In genomic region chrX:331145-331771, GRCh38 we compare ENCODE assay signal across 8 cellular contexts. TPM values are rescaled to one million over a fixed set of nuclear protein-coding genes. Genes with fewer than 3 reads are reported as not detected.
DNase-seq lines count a peak whose midpoint lies in the region; ATAC-seq and TF ChIP-seq lines count a peak whose summit lies in the region.

No MANE protein-coding gene starts in this region.

- DNase-seq in AG08395 (ENCODE audit: low spot score) (peak; percentile 54), mucosa of descending colon (peak in 2 of 3 donors; percentile 17 to 48), SKM-1 treated with dmso at 0.1 percent for 144 hours (lab: John Stamatoyannopoulos, UW; ENCODE audit: unreplicated experiment) (no peak), NCI-H1694 (lab: John Stamatoyannopoulos, UW) (no peak), NCI-H128 (lab: John Stamatoyannopoulos, UW; ENCODE audit: unreplicated experiment) (no peak), superior temporal gyrus (ENCODE audit: extremely low spot score) (no peak)
- no peak for DNase-seq in central memory CD8-positive, alpha-beta T cell (ENCODE audit: low spot score in 2 of 2)

- H3K27ac Mint-ChIP-seq in central memory CD8-positive, alpha-beta T cell (ENCODE audit: low read depth) = no peak overlapping the region

- H3K27me3 Mint-ChIP-seq in central memory CD8-positive, alpha-beta T cell = no peaks in the 10 kb centered on the region

- no peaks in the 10 kb centered on the region for H3K27me3 ChIP-seq in HUES48 (ENCODE audit: control insufficient read depth, insufficient read depth, low read length)

- H3K4me1 ChIP-seq in HUES48 (ENCODE audit: control insufficient read depth, insufficient read depth, low read length) = peaks cover 4% of the 10 kb centered on the region; the same call in 1 of the 2 replicates
- H3K4me1 ChIP-seq in mucosa of descending colon (ENCODE audit: low read depth) = peaks cover 5% of the 10 kb centered on the region

- no peaks in the 10 kb centered on the region for H3K36me3 Mint-ChIP-seq in central memory CD8-positive, alpha-beta T cell (ENCODE audit: insufficient read depth)

- intact Hi-C loops in mucosa of descending colon (cut with DNase I, micrococcal nuclease) = no loop called here

- peak; percentile 48 for ATAC-seq in central memory CD8-positive, alpha-beta T cell (replicated peaks; ENCODE audit: extremely low read depth, poor library complexity, severe bottlenecking)
- ATAC-seq in mucosa of descending colon = peak; percentile 52

- TF ChIP-seq CTCF in mucosa of descending colon (IDR thresholded peaks at IDR 0.05) = no peak

- H3K4me3 ChIP-seq in HUES48 (ENCODE audit: low read depth, low read length) = peak overlapping the region; percentile 52
- no peak overlapping the region for H3K4me3 ChIP-seq in mucosa of descending colon

- H3K4me3 Mint-ChIP-seq in central memory CD8-positive, alpha-beta T cell = peak overlapping the region; percentile 59

- H3K36me3 ChIP-seq in HUES48 (ENCODE audit: control insufficient read depth, insufficient read depth, low read length) (peaks cover 16% of the 10 kb centered on the region), mucosa of descending colon (ENCODE audit: low read depth) (no peaks in the 10 kb centered on the region)

- H3K9ac ChIP-seq in HUES48 (ENCODE audit: low read depth, low read length) = peak overlapping the region; percentile 22

- no peaks in the 10 kb centered on the region for H3K9me3 Mint-ChIP-seq in central memory CD8-positive, alpha-beta T cell

- peaks cover 11% of the 10 kb centered on the region for H3K4me1 Mint-ChIP-seq in central memory CD8-positive, alpha-beta T cell

- no peak overlapping the region for H3K27ac ChIP-seq in HUES48 (ENCODE audit: low read depth, low read length)

- H3K9me3 ChIP-seq in HUES48 (ENCODE audit: control insufficient read depth, insufficient read depth, low read length) (no peaks in the 10 kb centered on the region), mucosa of descending colon (no peaks in the 10 kb centered on the region)

RNA-seq across cellular contexts. Expression of gene GTPBP6, which starts 12.7 kb away (rescaled TPM):
- total RNA-seq in mucosa of descending colon = 10 to 100 TPM; 49.8 to 55.8 (median 54.1) TPM

RNA-seq across cellular contexts. Expression of gene PLCXD1, which starts 50.1 kb away (rescaled TPM):
- 10 to 100 TPM; 12.6 to 20.7 (median 13.8) TPM for total RNA-seq in mucosa of descending colon

RNA-seq across cellular contexts. Expression of gene PPP2R3B, which starts 55.4 kb away (rescaled TPM):
- total RNA-seq in mucosa of descending colon = 10 to 100 TPM in 2 of 3 donors, 1 to 10 TPM in 1; 9.2 to 11.6 (median 11.2) TPM

Comparison
In these comparisons a context has a peak if more than half of its experiments do, and no peak if none do; other contexts are left out.
1. DNase-seq: peak in AG08395 (single experiment) and mucosa of descending colon (2 of 3); none in central memory CD8-positive, alpha-beta T cell (0 of 2), SKM-1 treated with dmso at 0.1 percent for 144 hours (single experiment), NCI-H1694 (single experiment), NCI-H128 (single experiment) and superior temporal gyrus (single experiment).